15 cellular contexts compared by ENCODE assay signal in the genomic region with DNA sequence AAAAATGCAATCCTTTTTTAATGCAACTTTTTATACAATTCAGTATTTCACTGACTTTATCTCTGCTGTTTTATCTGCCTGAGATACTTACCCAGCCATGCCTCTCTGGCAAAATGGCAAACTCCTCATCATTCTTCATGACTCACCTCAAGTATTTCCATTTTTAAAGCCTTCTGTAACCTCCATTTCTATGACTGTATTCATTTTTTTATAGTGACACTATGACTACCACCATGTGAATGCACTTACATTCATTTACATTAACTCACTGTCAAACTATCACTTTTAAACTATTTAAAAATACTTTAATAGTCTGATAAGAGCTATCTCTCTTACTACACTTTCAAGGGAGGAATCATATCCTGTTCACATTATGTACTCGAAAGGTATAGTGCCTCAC.
DNase-seq lines count a peak whose midpoint lies in the region; ATAC-seq and TF ChIP-seq lines count a peak whose summit lies in the region.
"Had no signal": no experiment of that assay in that cellular context is flagged by ENCODE, and none has a peak within 500 bp of the region (broad histone marks: within the 10 kb centered on the region; RNA-seq: fewer than 3 reads in every experiment).

No MANE protein-coding gene starts in this region.

- H2BK5ac ChIP-seq in IMR-90 (ENCODE audit: low read depth, low read length, poor library complexity, severe bottlenecking) = peak overlapping the region; percentile 96

- peak overlapping the region; percentile 98; the same call in 1 of the 2 replicates for H2BK120ac ChIP-seq in IMR-90 (ENCODE audit: low read depth, low read length)

- H3K36me3 ChIP-seq in IMR-90 (ENCODE audit: control insufficient read depth, insufficient read depth, low read length) = no peaks in the 10 kb centered on the region
- H3K36me3 ChIP-seq in brain microvascular endothelial cell (replicated peaks) = no peaks in the 10 kb centered on the region

- H3K9ac ChIP-seq in IMR-90 (ENCODE audit: low read depth, low read length) = no peak overlapping the region

- WGBS in IMR-90 (ENCODE audit: extremely low coverage in 2 of 2, insufficient read length in 1 of 2), 2 experiments = no CpG with 5 or more reads among the region's 1 CpG

- H3K27me3 Mint-ChIP-seq in activated naive CD8-positive, alpha-beta T cell treated with anti-CD3 and anti-CD28 coated beads for 36 hours = no peaks in the 10 kb centered on the region

- H3K27ac Mint-ChIP-seq in activated naive CD8-positive, alpha-beta T cell treated with anti-CD3 and anti-CD28 coated beads for 36 hours = no peak overlapping the region

- no peak overlapping the region for H3K18ac ChIP-seq in IMR-90 (ENCODE audit: low read depth, low read length)

- CTCF ChIA-PET in IMR-90 (lab: Yijun Ruan, JAX) (interaction anchor here (0.6 to 1.0 kb wide), 3 partner anchors 24 to 219 kb away, joined by 3 to 4 read pairs (median 3); no protein-coding TSS in a partner anchor), HEK293T (lab: Yijun Ruan, JAX) (no interaction called here)

- no peak overlapping the region for H3K14ac ChIP-seq in IMR-90 (replicated peaks; ENCODE audit: low read depth, low read length)

- no peak for TF ChIP-seq RAD21 in IMR-90 (IDR thresholded peaks at IDR 0.05; ENCODE audit: low read length)

- H3K56ac ChIP-seq in IMR-90 (ENCODE audit: extremely low read depth, insufficient read depth, low read length) = no peak overlapping the region

- no peak overlapping the region; a peak in 1 of 4 replicates for H4K8ac ChIP-seq in IMR-90 (ENCODE audit: low read depth in 2 of 2, low read length in 2 of 2)

- TF ChIP-seq POLR2A in IMR-90 (IDR thresholded peaks at IDR 0.05; ENCODE audit: low read depth, low read length) = no peak

- H3K4me1 Mint-ChIP-seq in activated naive CD8-positive, alpha-beta T cell treated with anti-CD3 and anti-CD28 coated beads for 36 hours = no peaks in the 10 kb centered on the region

- in situ Hi-C loops in IMR-90 (cut with MboI; ENCODE audit: low sequenced_read_pairs) = no loop called here
- in situ Hi-C loops in brain microvascular endothelial cell (cut with HindIII; ENCODE audit: low pct_ligation_motif_present, low sequenced_read_pairs) = no loop called here

- H4K91ac ChIP-seq in IMR-90 (ENCODE audit: insufficient read depth, low read depth, low read length) = no peak overlapping the region

- H3K4ac ChIP-seq in IMR-90 (ENCODE audit: low read depth, low read length) = no peak overlapping the region

- H2AFZ ChIP-seq in IMR-90 (replicated peaks; ENCODE audit: low read length, poor library complexity) = no peak overlapping the region
- H2AFZ ChIP-seq: hepatocyte had no signal

- no peak overlapping the region; the same call in 1 of the 2 replicates for H2BK20ac ChIP-seq in IMR-90 (ENCODE audit: low read depth, low read length)

- H2BK15ac ChIP-seq in IMR-90 (ENCODE audit: low read depth, low read length) = no peak overlapping the region

- no peak overlapping the region for H3K4me3 Mint-ChIP-seq in activated naive CD8-positive, alpha-beta T cell treated with anti-CD3 and anti-CD28 coated beads for 36 hours

- H3K27ac ChIP-seq in IMR-90 (ENCODE audit: insufficient read depth, low read length) = no peak overlapping the region; the same call in 1 of the 2 replicates
- H3K27ac ChIP-seq in brain microvascular endothelial cell = peak overlapping the region; percentile 70
- H3K27ac ChIP-seq: hepatocyte had no signal

- H3K4me1 ChIP-seq in IMR-90 (ENCODE audit: control insufficient read depth, insufficient read depth, low read length) = peaks cover 3% of the 10 kb centered on the region; the same call in 1 of the 2 replicates

- intact Hi-C loops in IMR-90 (cut with micrococcal nuclease) = no loop called here

- H3K27me3 ChIP-seq in IMR-90 (ENCODE audit: control insufficient read depth, insufficient read depth, low read length) (no peaks in the 10 kb centered on the region), brain microvascular endothelial cell (replicated peaks) (no peaks in the 10 kb centered on the region)
- H3K27me3 ChIP-seq: hepatocyte had no signal

- POLR2A ChIA-PET in IMR-90 (lab: Charles Lee; ENCODE audit: unreplicated experiment) (no interaction called here), HEK293T (lab: Yijun Ruan, JAX) (no interaction called here)

- peak; percentile 3 for DNase-seq in AG09319 (ENCODE audit: extremely low read depth, low read depth)
- peak; percentile 96 for DNase-seq in IMR-90
- DNase-seq in brain microvascular endothelial cell = peak; percentile 86
- peak; percentile 47 for DNase-seq in hepatic stellate cell (ENCODE audit: low spot score)
- no peak for DNase-seq in activated naive CD8-positive, alpha-beta T cell treated with anti-CD3 and anti-CD28 coated beads for 36 hours
- DNase-seq in stimulated activated naive CD4-positive, alpha-beta T cell (lab: John Stamatoyannopoulos, UW) = no peak
- DNase-seq in HEK293T (ENCODE audit: extremely low spot score) = no peak
- DNase-seq: activated CD4-positive, alpha-beta T cell treated with anti-CD3 and anti-CD28 coated beads, Interleukin-2, amount 50 U/mL, for 48 hours; mucosa of descending colon; NCI-H146; NCI-H345; small intestine; stimulated activated naive CD4-positive, alpha-beta T cell treated with Interleukin-2 at 50 U/mL for 16 hours had no signal

- H3K9me3 Mint-ChIP-seq in activated naive CD8-positive, alpha-beta T cell treated with anti-CD3 and anti-CD28 coated beads for 36 hours = peaks cover 4% of the 10 kb centered on the region

- dilution Hi-C loops in IMR-90 (cut with HindIII; ENCODE audit: low sequenced_read_pairs, unreplicated experiment) = no loop called here

- no peaks in the 10 kb centered on the region for H3K9me1 ChIP-seq in IMR-90 (ENCODE audit: insufficient read depth, low read length)

- ATAC-seq in IMR-90 (ENCODE audit: low read depth) (peak; percentile 94), GM21576 (IDR thresholded peaks at IDR 0.05; ENCODE audit: unreplicated experiment) (no peak)
- ATAC-seq: mucosa of descending colon had no signal

- no peak overlapping the region for H2AK5ac ChIP-seq in IMR-90 (ENCODE audit: low read depth, low read length)

- peaks cover 7% of the 10 kb centered on the region for H3K9me3 ChIP-seq in IMR-90 (ENCODE audit: control insufficient read depth, insufficient read depth, low read length)

- TF ChIP-seq CTCF in AG09319 (IDR thresholded peaks at IDR 0.05; ENCODE audit: low read depth, low read length) (no peak), IMR-90 (conservative IDR thresholded peaks at IDR 0.05; ENCODE audit: low read depth, low read length) (no peak), brain microvascular endothelial cell (IDR thresholded peaks at IDR 0.05; ENCODE audit: low read depth, low read length, missing control alignments) (no peak)

- H3K23ac ChIP-seq in IMR-90 (ENCODE audit: low read depth, low read length) = no peak overlapping the region

- H3K36me3 Mint-ChIP-seq in activated naive CD8-positive, alpha-beta T cell treated with anti-CD3 and anti-CD28 coated beads for 36 hours = no peaks in the 10 kb centered on the region

- no peaks in the 10 kb centered on the region for H3K79me1 ChIP-seq in IMR-90 (ENCODE audit: low read depth in 1 of 2, low read length in 2 of 2)

- peak overlapping the region; percentile 20; the same call in 1 of the 2 replicates for H3K4me2 ChIP-seq in IMR-90 (ENCODE audit: low read depth, low read length)
- H3K4me2 ChIP-seq: hepatocyte had no signal

- H4K20me1 ChIP-seq in IMR-90 (ENCODE audit: insufficient read depth, low read length) = no peaks in the 10 kb centered on the region

- no TSS peak for BruUV-seq in IMR-90 (replicated peaks; lab: Mats Ljungman, UMichigan)

- H4K5ac ChIP-seq in IMR-90 (ENCODE audit: low read depth, low read length) = no peak overlapping the region

- H3K4me3 ChIP-seq in IMR-90 (ENCODE audit: insufficient read depth, low read depth, low read length) = no peak overlapping the region
- H3K4me3 ChIP-seq in brain microvascular endothelial cell (ENCODE audit: low read depth, low read length) = no peak overlapping the region
- H3K4me3 ChIP-seq: hepatocyte, mucosa of descending colon had no signal

- H2AK9ac ChIP-seq in IMR-90 (replicated peaks; ENCODE audit: low read depth, low read length, poor library complexity) = no peak overlapping the region

TF ChIP-seq in IMR-90, 13 proteins besides CTCF, POLR2A, EP300 and RAD21 (continues in another document):
- TF ChIP-seq BHLHE40 (IDR thresholded peaks at IDR 0.05; ENCODE audit: low read depth, low read length) (peak; percentile 34; the same call in 1 of the 2 replicates), MAZ (IDR thresholded peaks at IDR 0.05; ENCODE audit: borderline replicate concordance, low read depth, low read length) (no peak), CEBPB (IDR thresholded peaks at IDR 0.05; ENCODE audit: low read depth, low read length) (peak; percentile 9; the same call in 1 of the 2 replicates), MAFK (IDR thresholded peaks at IDR 0.05; ENCODE audit: low read depth, low read length) (no peak), NFE2L2 (IDR thresholded peaks at IDR 0.05; ENCODE audit: low read depth, low read length) (no peak), SMC3 (IDR thresholded peaks at IDR 0.05; ENCODE audit: low read depth, low read length) (no peak)

TF ChIP-seq in HEK293T, 16 proteins besides CTCF, POLR2A, EP300 and RAD21:
- TF ChIP-seq FOXM1 (IDR thresholded peaks at IDR 0.05; ENCODE audit: borderline replicate concordance) (no peak), TARDBP (IDR thresholded peaks at IDR 0.05) (no peak), L3MBTL2 (conservative IDR thresholded peaks at IDR 0.05) (no peak), ZNF384 (IDR thresholded peaks at IDR 0.05) (no peak), CTBP1 (IDR thresholded peaks at IDR 0.05; ENCODE audit: borderline replicate concordance) (no peak), LEF1 (IDR thresholded peaks at IDR 0.05; ENCODE audit: borderline replicate concordance) (no peak), FOXK2 (IDR thresholded peaks at IDR 0.05) (no peak), ELF4 (IDR thresholded peaks at IDR 0.05) (no peak), HDGF (IDR thresholded peaks at IDR 0.05; ENCODE audit: borderline replicate concordance) (no peak)
TF ChIP-seq in HEK293T: peak in this region for 0.

Comparison
In these comparisons a context has a peak if more than half of its experiments do, and no peak if none do; other contexts are left out.
1. DNase-seq: peak in AG09319 (single experiment), IMR-90 (single experiment), brain microvascular endothelial cell (single experiment) and hepatic stellate cell (single experiment); none in activated naive CD8-positive, alpha-beta T cell treated with anti-CD3 and anti-CD28 coated beads for 36 hours (single experiment), stimulated activated naive CD4-positive, alpha-beta T cell (0 of 6) and HEK293T (single experiment).